1 cellular context compared by ENCODE assay signal in the genomic region with DNA sequence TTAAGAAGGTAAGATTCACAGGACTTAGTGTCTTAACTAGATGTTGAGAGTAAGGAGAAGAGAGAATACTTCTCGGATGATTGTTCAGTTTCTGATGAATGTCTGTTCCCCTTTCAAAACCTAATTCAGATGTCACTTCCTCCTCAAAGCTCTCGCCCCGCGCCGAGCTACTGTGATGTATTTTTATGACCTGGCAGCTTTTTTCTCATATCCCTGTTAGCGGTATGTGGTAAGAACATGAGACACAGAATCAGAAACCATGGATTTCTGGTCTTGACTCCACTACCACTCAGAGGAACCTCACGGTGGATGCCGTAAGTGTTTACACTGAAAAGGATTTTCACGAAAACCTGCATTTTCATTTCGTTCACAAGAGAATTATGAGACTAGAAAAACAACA.
TF ChIP-seq lines count a peak whose summit lies in the region.

No MANE protein-coding gene starts in this region.

TF ChIP-seq in GM12878, 131 proteins besides CTCF, POLR2A, EP300 and RAD21 (continued from another document and continues in another):
- TF ChIP-seq, protein P1, sequence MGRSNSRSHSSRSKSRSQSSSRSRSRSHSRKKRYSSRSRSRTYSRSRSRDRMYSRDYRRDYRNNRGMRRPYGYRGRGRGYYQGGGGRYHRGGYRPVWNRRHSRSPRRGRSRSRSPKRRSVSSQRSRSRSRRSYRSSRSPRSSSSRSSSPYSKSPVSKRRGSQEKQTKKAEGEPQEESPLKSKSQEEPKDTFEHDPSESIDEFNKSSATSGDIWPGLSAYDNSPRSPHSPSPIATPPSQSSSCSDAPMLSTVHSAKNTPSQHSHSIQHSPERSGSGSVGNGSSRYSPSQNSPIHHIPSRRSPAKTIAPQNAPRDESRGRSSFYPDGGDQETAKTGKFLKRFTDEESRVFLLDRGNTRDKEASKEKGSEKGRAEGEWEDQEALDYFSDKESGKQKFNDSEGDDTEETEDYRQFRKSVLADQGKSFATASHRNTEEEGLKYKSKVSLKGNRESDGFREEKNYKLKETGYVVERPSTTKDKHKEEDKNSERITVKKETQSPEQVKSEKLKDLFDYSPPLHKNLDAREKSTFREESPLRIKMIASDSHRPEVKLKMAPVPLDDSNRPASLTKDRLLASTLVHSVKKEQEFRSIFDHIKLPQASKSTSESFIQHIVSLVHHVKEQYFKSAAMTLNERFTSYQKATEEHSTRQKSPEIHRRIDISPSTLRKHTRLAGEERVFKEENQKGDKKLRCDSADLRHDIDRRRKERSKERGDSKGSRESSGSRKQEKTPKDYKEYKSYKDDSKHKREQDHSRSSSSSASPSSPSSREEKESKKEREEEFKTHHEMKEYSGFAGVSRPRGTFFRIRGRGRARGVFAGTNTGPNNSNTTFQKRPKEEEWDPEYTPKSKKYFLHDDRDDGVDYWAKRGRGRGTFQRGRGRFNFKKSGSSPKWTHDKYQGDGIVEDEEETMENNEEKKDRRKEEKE (IDR thresholded peaks at IDR 0.05) = no peak
- TF ChIP-seq, protein P2, sequence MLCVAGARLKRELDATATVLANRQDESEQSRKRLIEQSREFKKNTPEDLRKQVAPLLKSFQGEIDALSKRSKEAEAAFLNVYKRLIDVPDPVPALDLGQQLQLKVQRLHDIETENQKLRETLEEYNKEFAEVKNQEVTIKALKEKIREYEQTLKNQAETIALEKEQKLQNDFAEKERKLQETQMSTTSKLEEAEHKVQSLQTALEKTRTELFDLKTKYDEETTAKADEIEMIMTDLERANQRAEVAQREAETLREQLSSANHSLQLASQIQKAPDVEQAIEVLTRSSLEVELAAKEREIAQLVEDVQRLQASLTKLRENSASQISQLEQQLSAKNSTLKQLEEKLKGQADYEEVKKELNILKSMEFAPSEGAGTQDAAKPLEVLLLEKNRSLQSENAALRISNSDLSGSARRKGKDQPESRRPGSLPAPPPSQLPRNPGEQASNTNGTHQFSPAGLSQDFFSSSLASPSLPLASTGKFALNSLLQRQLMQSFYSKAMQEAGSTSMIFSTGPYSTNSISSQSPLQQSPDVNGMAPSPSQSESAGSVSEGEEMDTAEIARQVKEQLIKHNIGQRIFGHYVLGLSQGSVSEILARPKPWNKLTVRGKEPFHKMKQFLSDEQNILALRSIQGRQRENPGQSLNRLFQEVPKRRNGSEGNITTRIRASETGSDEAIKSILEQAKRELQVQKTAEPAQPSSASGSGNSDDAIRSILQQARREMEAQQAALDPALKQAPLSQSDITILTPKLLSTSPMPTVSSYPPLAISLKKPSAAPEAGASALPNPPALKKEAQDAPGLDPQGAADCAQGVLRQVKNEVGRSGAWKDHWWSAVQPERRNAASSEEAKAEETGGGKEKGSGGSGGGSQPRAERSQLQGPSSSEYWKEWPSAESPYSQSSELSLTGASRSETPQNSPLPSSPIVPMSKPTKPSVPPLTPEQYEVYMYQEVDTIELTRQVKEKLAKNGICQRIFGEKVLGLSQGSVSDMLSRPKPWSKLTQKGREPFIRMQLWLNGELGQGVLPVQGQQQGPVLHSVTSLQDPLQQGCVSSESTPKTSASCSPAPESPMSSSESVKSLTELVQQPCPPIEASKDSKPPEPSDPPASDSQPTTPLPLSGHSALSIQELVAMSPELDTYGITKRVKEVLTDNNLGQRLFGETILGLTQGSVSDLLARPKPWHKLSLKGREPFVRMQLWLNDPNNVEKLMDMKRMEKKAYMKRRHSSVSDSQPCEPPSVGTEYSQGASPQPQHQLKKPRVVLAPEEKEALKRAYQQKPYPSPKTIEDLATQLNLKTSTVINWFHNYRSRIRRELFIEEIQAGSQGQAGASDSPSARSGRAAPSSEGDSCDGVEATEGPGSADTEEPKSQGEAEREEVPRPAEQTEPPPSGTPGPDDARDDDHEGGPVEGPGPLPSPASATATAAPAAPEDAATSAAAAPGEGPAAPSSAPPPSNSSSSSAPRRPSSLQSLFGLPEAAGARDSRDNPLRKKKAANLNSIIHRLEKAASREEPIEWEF (IDR thresholded peaks at IDR 0.05; ENCODE audit: insufficient replicate concordance, low read depth, low read length) = no peak
- TF ChIP-seq STAT1 (conservative IDR thresholded peaks at IDR 0.05) (no peak), HDAC2 (IDR thresholded peaks at IDR 0.05) (no peak), POLR2AphosphoS2 (IDR thresholded peaks at IDR 0.05; ENCODE audit: low read depth, low read length) (no peak), SUZ12 (IDR thresholded peaks at IDR 0.05; ENCODE audit: unreplicated experiment) (no peak), ZBED1 (IDR thresholded peaks at IDR 0.05; ENCODE audit: borderline replicate concordance) (peak; percentile 33; the same call in 1 of the 2 replicates), SIX5 (IDR thresholded peaks at IDR 0.05; ENCODE audit: low read depth, low read length, severe bottlenecking) (no peak), FOXM1 (IDR thresholded peaks at IDR 0.05; ENCODE audit: low read depth, low read length) (peak; percentile 55; the same call in 1 of the 2 replicates), CBX5 (IDR thresholded peaks at IDR 0.05; ENCODE audit: low read depth) (peak; percentile 46; the same call in 1 of the 2 replicates), ETV6 (conservative IDR thresholded peaks at IDR 0.05 in 1 of 2, IDR thresholded peaks at IDR 0.05 in 1 of 2; ENCODE audit: borderline replicate concordance in 1 of 2, low read depth in 1 of 2) (peak in 1 of 2 experiments; percentile 78; a peak in 1 of 4 replicates), EGR1 (IDR thresholded peaks at IDR 0.05; ENCODE audit: borderline replicate concordance in 1 of 2, low read depth in 2 of 2, low read length in 2 of 2) (no peak), RB1 (IDR thresholded peaks at IDR 0.05; ENCODE audit: borderline replicate concordance) (no peak), BACH1 (IDR thresholded peaks at IDR 0.05; ENCODE audit: borderline replicate concordance) (no peak; the same call in 1 of the 2 replicates), HCFC1 (IDR thresholded peaks at IDR 0.05; ENCODE audit: low read length) (no peak), ZNF207 (IDR thresholded peaks at IDR 0.05; ENCODE audit: borderline replicate concordance) (no peak), KAT2A (conservative IDR thresholded peaks at IDR 0.05; ENCODE audit: control insufficient read depth, low read depth, low read length) (no peak), SMAD1 (IDR thresholded peaks at IDR 0.05; ENCODE audit: low read depth, partially characterized antibody) (no peak), CHD2 (IDR thresholded peaks at IDR 0.05; ENCODE audit: borderline replicate concordance, low read depth, low read length) (no peak; the same call in 1 of the 2 replicates), YBX1 (IDR thresholded peaks at IDR 0.05) (no peak), FOS (IDR thresholded peaks at IDR 0.05; ENCODE audit: borderline replicate concordance, extremely low read depth, insufficient read length) (no peak), EED (IDR thresholded peaks at IDR 0.05; ENCODE audit: low read depth) (peak; percentile 85), NRF1 (conservative IDR thresholded peaks at IDR 0.05; ENCODE audit: low read depth, low read length) (no peak), RCOR1 (conservative IDR thresholded peaks at IDR 0.05; ENCODE audit: low read depth, low read length) (no peak), SPI1 (IDR thresholded peaks at IDR 0.05; ENCODE audit: borderline replicate concordance, insufficient read depth, low read depth, low read length) (peak; percentile 91), RFX5 (IDR thresholded peaks at IDR 0.05; ENCODE audit: low read depth, low read length) (no peak), CHD1 (IDR thresholded peaks at IDR 0.05; ENCODE audit: low read depth, low read length) (no peak), SMC3 (IDR thresholded peaks at IDR 0.05; ENCODE audit: borderline replicate concordance, low read length) (no peak; the same call in 1 of the 2 replicates), JUNB (IDR thresholded peaks at IDR 0.05) (peak; percentile 50), HDAC6 (IDR thresholded peaks at IDR 0.05; ENCODE audit: unreplicated experiment) (no peak), CREB1 (IDR thresholded peaks at IDR 0.05; ENCODE audit: low read depth) (peak; percentile 88)
- TF ChIP-seq, protein P3, sequence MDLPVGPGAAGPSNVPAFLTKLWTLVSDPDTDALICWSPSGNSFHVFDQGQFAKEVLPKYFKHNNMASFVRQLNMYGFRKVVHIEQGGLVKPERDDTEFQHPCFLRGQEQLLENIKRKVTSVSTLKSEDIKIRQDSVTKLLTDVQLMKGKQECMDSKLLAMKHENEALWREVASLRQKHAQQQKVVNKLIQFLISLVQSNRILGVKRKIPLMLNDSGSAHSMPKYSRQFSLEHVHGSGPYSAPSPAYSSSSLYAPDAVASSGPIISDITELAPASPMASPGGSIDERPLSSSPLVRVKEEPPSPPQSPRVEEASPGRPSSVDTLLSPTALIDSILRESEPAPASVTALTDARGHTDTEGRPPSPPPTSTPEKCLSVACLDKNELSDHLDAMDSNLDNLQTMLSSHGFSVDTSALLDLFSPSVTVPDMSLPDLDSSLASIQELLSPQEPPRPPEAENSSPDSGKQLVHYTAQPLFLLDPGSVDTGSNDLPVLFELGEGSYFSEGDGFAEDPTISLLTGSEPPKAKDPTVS (IDR thresholded peaks at IDR 0.05; ENCODE audit: low read depth, low read length) = no peak
- TF ChIP-seq, protein P4, sequence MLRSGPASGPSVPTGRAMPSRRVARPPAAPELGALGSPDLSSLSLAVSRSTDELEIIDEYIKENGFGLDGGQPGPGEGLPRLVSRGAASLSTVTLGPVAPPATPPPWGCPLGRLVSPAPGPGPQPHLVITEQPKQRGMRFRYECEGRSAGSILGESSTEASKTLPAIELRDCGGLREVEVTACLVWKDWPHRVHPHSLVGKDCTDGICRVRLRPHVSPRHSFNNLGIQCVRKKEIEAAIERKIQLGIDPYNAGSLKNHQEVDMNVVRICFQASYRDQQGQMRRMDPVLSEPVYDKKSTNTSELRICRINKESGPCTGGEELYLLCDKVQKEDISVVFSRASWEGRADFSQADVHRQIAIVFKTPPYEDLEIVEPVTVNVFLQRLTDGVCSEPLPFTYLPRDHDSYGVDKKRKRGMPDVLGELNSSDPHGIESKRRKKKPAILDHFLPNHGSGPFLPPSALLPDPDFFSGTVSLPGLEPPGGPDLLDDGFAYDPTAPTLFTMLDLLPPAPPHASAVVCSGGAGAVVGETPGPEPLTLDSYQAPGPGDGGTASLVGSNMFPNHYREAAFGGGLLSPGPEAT (IDR thresholded peaks at IDR 0.05; ENCODE audit: low read depth) = peak; percentile 83
- TF ChIP-seq, protein P5, sequence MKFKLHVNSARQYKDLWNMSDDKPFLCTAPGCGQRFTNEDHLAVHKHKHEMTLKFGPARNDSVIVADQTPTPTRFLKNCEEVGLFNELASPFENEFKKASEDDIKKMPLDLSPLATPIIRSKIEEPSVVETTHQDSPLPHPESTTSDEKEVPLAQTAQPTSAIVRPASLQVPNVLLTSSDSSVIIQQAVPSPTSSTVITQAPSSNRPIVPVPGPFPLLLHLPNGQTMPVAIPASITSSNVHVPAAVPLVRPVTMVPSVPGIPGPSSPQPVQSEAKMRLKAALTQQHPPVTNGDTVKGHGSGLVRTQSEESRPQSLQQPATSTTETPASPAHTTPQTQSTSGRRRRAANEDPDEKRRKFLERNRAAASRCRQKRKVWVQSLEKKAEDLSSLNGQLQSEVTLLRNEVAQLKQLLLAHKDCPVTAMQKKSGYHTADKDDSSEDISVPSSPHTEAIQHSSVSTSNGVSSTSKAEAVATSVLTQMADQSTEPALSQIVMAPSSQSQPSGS (IDR thresholded peaks at IDR 0.05; ENCODE audit: low read length) = peak; percentile 76
- TF ChIP-seq, protein P6, sequence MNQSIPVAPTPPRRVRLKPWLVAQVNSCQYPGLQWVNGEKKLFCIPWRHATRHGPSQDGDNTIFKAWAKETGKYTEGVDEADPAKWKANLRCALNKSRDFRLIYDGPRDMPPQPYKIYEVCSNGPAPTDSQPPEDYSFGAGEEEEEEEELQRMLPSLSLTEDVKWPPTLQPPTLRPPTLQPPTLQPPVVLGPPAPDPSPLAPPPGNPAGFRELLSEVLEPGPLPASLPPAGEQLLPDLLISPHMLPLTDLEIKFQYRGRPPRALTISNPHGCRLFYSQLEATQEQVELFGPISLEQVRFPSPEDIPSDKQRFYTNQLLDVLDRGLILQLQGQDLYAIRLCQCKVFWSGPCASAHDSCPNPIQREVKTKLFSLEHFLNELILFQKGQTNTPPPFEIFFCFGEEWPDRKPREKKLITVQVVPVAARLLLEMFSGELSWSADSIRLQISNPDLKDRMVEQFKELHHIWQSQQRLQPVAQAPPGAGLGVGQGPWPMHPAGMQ (IDR thresholded peaks at IDR 0.05; ENCODE audit: borderline replicate concordance) = no peak
- TF ChIP-seq, protein P7, sequence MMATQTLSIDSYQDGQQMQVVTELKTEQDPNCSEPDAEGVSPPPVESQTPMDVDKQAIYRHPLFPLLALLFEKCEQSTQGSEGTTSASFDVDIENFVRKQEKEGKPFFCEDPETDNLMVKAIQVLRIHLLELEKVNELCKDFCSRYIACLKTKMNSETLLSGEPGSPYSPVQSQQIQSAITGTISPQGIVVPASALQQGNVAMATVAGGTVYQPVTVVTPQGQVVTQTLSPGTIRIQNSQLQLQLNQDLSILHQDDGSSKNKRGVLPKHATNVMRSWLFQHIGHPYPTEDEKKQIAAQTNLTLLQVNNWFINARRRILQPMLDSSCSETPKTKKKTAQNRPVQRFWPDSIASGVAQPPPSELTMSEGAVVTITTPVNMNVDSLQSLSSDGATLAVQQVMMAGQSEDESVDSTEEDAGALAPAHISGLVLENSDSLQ (IDR thresholded peaks at IDR 0.05) = peak; percentile 57; the same call in 1 of the 2 replicates
- TF ChIP-seq, protein P8, sequence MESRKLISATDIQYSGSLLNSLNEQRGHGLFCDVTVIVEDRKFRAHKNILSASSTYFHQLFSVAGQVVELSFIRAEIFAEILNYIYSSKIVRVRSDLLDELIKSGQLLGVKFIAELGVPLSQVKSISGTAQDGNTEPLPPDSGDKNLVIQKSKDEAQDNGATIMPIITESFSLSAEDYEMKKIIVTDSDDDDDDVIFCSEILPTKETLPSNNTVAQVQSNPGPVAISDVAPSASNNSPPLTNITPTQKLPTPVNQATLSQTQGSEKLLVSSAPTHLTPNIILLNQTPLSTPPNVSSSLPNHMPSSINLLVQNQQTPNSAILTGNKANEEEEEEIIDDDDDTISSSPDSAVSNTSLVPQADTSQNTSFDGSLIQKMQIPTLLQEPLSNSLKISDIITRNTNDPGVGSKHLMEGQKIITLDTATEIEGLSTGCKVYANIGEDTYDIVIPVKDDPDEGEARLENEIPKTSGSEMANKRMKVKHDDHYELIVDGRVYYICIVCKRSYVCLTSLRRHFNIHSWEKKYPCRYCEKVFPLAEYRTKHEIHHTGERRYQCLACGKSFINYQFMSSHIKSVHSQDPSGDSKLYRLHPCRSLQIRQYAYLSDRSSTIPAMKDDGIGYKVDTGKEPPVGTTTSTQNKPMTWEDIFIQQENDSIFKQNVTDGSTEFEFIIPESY (IDR thresholded peaks at IDR 0.05) = no peak
- TF ChIP-seq, protein P9, sequence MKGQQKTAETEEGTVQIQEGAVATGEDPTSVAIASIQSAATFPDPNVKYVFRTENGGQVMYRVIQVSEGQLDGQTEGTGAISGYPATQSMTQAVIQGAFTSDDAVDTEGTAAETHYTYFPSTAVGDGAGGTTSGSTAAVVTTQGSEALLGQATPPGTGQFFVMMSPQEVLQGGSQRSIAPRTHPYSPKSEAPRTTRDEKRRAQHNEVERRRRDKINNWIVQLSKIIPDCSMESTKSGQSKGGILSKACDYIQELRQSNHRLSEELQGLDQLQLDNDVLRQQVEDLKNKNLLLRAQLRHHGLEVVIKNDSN (IDR thresholded peaks at IDR 0.05; ENCODE audit: borderline replicate concordance, extremely low read length, insufficient read depth, low read depth, low read length) = no peak
- TF ChIP-seq, protein P10, sequence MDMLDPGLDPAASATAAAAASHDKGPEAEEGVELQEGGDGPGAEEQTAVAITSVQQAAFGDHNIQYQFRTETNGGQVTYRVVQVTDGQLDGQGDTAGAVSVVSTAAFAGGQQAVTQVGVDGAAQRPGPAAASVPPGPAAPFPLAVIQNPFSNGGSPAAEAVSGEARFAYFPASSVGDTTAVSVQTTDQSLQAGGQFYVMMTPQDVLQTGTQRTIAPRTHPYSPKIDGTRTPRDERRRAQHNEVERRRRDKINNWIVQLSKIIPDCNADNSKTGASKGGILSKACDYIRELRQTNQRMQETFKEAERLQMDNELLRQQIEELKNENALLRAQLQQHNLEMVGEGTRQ (IDR thresholded peaks at IDR 0.05; ENCODE audit: borderline replicate concordance, low read depth, low read length) = no peak
